In the genomic region with DNA sequence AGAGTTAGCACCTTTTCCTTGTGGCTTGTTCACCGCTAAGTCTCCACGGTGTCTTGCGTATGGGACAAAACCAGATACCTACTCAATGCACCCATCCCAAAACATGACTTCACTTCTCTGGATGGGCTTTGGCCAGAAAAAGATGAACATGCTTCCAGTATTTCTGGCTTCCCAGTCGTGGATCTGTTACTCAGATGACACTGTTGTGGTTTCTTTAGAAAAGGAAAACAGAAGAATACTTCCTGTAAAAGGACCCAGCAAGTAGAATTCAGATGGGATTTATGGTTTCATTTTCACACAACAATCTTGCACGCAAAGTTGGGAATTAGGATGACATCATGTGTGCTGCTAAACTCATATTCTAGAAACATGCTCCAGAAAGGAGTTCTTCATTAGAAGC, we compare ENCODE assay signal across 15 cellular contexts.
DNase-seq lines count a peak whose midpoint lies in the region; ATAC-seq and TF ChIP-seq lines count a peak whose summit lies in the region.
"Had no signal": no experiment of that assay in that cellular context is flagged by ENCODE, and none has a peak within 500 bp of the region (broad histone marks: within the 10 kb centered on the region; RNA-seq: fewer than 3 reads in every experiment).

No MANE protein-coding gene starts in this region.

- no peak for TF ChIP-seq EP300 in transverse colon (IDR thresholded peaks at IDR 0.05; ENCODE audit: low read depth)

- H2AFZ ChIP-seq in ACC112 (ENCODE audit: low read length, unreplicated experiment): peak overlapping the region; percentile 81

- in situ Hi-C loops in transverse colon (cut with MboI; ENCODE audit: low pct_ligation_motif_present in 1 of 4, low pct_unique_long_range_greater_than_20kb in 1 of 4, low sequenced_read_pairs in 3 of 4): no loop called here
- in situ Hi-C loops in gastrocnemius medialis (cut with MboI; ENCODE audit: low sequenced_read_pairs in 4 of 4): no loop called here

- H3K27me3 ChIP-seq in ACC112 (ENCODE audit: insufficient read depth, low read length): no peaks in the 10 kb centered on the region
- no peaks in the 10 kb centered on the region for H3K27me3 ChIP-seq in transverse colon
- no peaks in the 10 kb centered on the region for H3K27me3 ChIP-seq in gastrocnemius medialis
- H3K27me3 ChIP-seq: cardiac muscle cell, upper lobe of right lung had no signal

- TF ChIP-seq CTCF in transverse colon (IDR thresholded peaks at IDR 0.05): no peak
- no peak for TF ChIP-seq CTCF in gastrocnemius medialis (IDR thresholded peaks at IDR 0.05 in 4 of 5, conservative IDR thresholded peaks at IDR 0.05 in 1 of 5)

- H3K4me1 ChIP-seq in ACC112 (ENCODE audit: control insufficient read depth, insufficient read depth, low read length, unreplicated experiment): peaks cover 21% of the 10 kb centered on the region
- no peaks in the 10 kb centered on the region for H3K4me1 ChIP-seq in transverse colon
- H3K4me1 ChIP-seq in gastrocnemius medialis: no peaks in the 10 kb centered on the region
- H3K4me1 ChIP-seq: upper lobe of right lung had no signal

- no peaks in the 10 kb centered on the region for H3K36me3 ChIP-seq in ACC112 (ENCODE audit: insufficient read depth, low read length)
- no peaks in the 10 kb centered on the region for H3K36me3 ChIP-seq in transverse colon
- H3K36me3 ChIP-seq in gastrocnemius medialis: no peaks in the 10 kb centered on the region
- H3K36me3 ChIP-seq: cardiac muscle cell, upper lobe of right lung had no signal

- DNase-seq in HCEC 1CT: peak; percentile 59
- DNase-seq in brain pericyte (ENCODE audit: low read depth, low spot score): peak; percentile 83
- DNase-seq in kidney tubule cell (ENCODE audit: low spot score): peak; percentile 35
- DNase-seq in DMS 273 (lab: John Stamatoyannopoulos, UW; ENCODE audit: unreplicated experiment): no peak
- DNase-seq in transverse colon: no peak
- no peak for DNase-seq in gastrocnemius medialis
- DNase-seq: ACHN; activated CD4-positive, alpha-beta T cell treated with anti-CD3 and anti-CD28 coated beads for 4 hours; Karpas-422; right cardiac atrium; T-helper 1 cell; upper lobe of right lung had no signal

- 70 to 83% methylated on average over 4 to 5 of the region's 5 CpGs for WGBS in transverse colon (ENCODE audit: low coverage in 1 of 2), 2 donors

- no peaks in the 10 kb centered on the region for H3K79me2 ChIP-seq in ACC112 (ENCODE audit: control insufficient read depth, insufficient read depth, low read length, unreplicated experiment)

- intact Hi-C loops in transverse colon (cut with DNase I; ENCODE audit: low total_unique reads): no loop called here
- intact Hi-C loops in gastrocnemius medialis (cut with DNase I; ENCODE audit: low total_unique reads): no loop called here

- TF ChIP-seq POLR2A in transverse colon (IDR thresholded peaks at IDR 0.05) (no peak), gastrocnemius medialis (IDR thresholded peaks at IDR 0.05) (no peak)

- ATAC-seq in HG02870 (IDR thresholded peaks at IDR 0.05; ENCODE audit: unreplicated experiment) (no peak), gastrocnemius medialis (no peak)
- ATAC-seq: upper lobe of right lung had no signal

- H3K9me3 ChIP-seq in transverse colon (no peaks in the 10 kb centered on the region), gastrocnemius medialis (no peaks in the 10 kb centered on the region)
- H3K9me3 ChIP-seq: upper lobe of right lung had no signal

- H3K27ac ChIP-seq in ACC112 (ENCODE audit: low read depth, low read length) (peak overlapping the region; percentile 94), transverse colon (no peak overlapping the region), gastrocnemius medialis (no peak overlapping the region)
- H3K27ac ChIP-seq: cardiac muscle cell, upper lobe of right lung had no signal

- H3K4me3 ChIP-seq in ACC112 (ENCODE audit: low read depth, low read length) (peak overlapping the region; percentile 72), transverse colon (no peak overlapping the region), gastrocnemius medialis (no peak overlapping the region)
- H3K4me3 ChIP-seq: cardiac muscle cell, upper lobe of right lung had no signal

Comparison
In these comparisons a context has a peak if more than half of its experiments do, and no peak if none do; other contexts are left out.
1. DNase-seq: peak in HCEC 1CT (single experiment), brain pericyte (single experiment) and kidney tubule cell (single experiment); none in DMS 273 (single experiment), transverse colon (single experiment) and gastrocnemius medialis (0 of 2).